Comparison of ENCODE assay signal across 20 cellular contexts in the genomic region with DNA sequence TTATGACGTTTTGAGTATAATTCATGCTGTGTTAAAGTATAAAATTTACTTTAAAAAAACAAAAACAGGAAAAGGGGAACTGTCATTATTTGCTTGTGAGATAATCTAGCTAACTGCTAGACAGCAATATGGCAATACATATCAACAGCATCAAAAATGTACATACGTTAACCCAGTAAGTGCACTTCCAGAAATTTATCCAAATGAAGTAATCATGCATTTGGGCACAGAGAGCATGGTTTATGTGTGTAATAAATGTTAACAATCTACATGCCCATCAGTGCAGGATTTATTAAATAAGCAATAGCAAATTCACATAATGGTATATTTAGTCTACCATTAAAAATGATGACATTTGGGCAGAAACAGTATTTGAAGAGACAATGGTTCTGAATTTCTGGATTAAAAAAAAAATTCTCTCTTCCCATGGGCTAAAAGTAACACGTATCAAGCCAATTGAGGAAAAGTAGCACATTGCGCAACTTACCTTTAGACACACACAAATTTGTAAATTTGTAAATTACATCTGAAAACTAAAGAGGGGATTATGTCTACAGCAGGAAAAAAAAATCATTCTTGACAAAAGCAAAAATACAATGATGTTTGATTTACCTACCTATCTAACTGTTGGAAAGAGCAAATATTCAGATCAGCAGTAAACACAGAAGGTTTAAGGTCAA.
DNase-seq lines count a peak whose midpoint lies in the region; ATAC-seq, FAIRE-seq and TF ChIP-seq lines count a peak whose summit lies in the region.
"Had no signal": no experiment of that assay in that cellular context is flagged by ENCODE, and none has a peak within 500 bp of the region (broad histone marks: within the 10 kb centered on the region; RNA-seq: fewer than 3 reads in every experiment).

No MANE protein-coding gene starts in this region.

- H3K27ac Mint-ChIP-seq in endodermal cell, result peak overlapping the region; percentile 4

- H3K36me3 Mint-ChIP-seq in endodermal cell (ENCODE audit: low read depth), result peaks cover 36% of the 10 kb centered on the region

- no peak overlapping the region for H3K9ac ChIP-seq in endodermal cell (ENCODE audit: extremely low read depth, low read length, poor library complexity, severe bottlenecking)

- no peak overlapping the region for H3K4me3 ChIP-seq in endodermal cell (ENCODE audit: low read length)
- H3K4me3 ChIP-seq: GM12878 had no signal

- peaks cover 68% of the 10 kb centered on the region for H3K36me3 ChIP-seq in endodermal cell (ENCODE audit: control insufficient read depth, insufficient read depth, low read length)

- TF ChIP-seq CTCF in D721Med (IDR thresholded peaks at IDR 0.05; ENCODE audit: insufficient read depth, missing control alignments) (no peak), endodermal cell (conservative IDR thresholded peaks at IDR 0.05) (no peak)

- H3K4me1 ChIP-seq in endodermal cell (ENCODE audit: control insufficient read depth, insufficient read depth, low read length), result no peaks in the 10 kb centered on the region

- peaks cover 5% of the 10 kb centered on the region for H3K9me3 ChIP-seq in endodermal cell (ENCODE audit: control insufficient read depth, low read length)

- H3K9me3 Mint-ChIP-seq in endodermal cell, result no peaks in the 10 kb centered on the region
- H3K9me3 Mint-ChIP-seq: CD4-positive, alpha-beta memory T cell had no signal

- WGBS in endodermal cell (ENCODE audit: insufficient coverage in 1 of 2, insufficient read length in 1 of 2), 2 experiments, result 98% methylated on average over 4 of the region's 4 CpGs; no CpG with 5 or more reads in 1 of the 2 experiments

- FAIRE-seq in D721Med (lab: Jason Lieb, UNC), result peak; percentile 48
- FAIRE-seq: G401.6, GM12878 had no signal

- no peaks in the 10 kb centered on the region for H3K27me3 Mint-ChIP-seq in endodermal cell (ENCODE audit: insufficient read depth)
- H3K27me3 Mint-ChIP-seq: CD4-positive, alpha-beta memory T cell had no signal

- no peak for ATAC-seq in GM21723 (IDR thresholded peaks at IDR 0.05; ENCODE audit: unreplicated experiment)
- ATAC-seq in GM19324 (IDR thresholded peaks at IDR 0.05; ENCODE audit: low FRiP score, unreplicated experiment), result no peak
- ATAC-seq: GM12878, Panc1 had no signal

- H3K27ac ChIP-seq in endodermal cell (ENCODE audit: low read depth, low read length), result no peak overlapping the region
- H3K27ac ChIP-seq: 22Rv1 had no signal

- H3K4me1 Mint-ChIP-seq in endodermal cell, result peaks cover 12% of the 10 kb centered on the region

- peak; percentile 5 for DNase-seq in DMS53 (lab: John Stamatoyannopoulos, UW)
- no peak for DNase-seq in DMS53 treated with DMSO at 0.1 percent for 48 hours (lab: John Stamatoyannopoulos, UW; ENCODE audit: unreplicated experiment)
- no peak for DNase-seq in D721Med (ENCODE audit: insufficient read length, low spot score)
- peak; percentile 65 for DNase-seq in NCI-H774 (lab: John Stamatoyannopoulos, UW)
- no peak for DNase-seq in endodermal cell
- no peak for DNase-seq in NCI-H1048 (lab: John Stamatoyannopoulos, UW)
- DNase-seq: CD4-positive, alpha-beta memory T cell; DND-41; GOT3; Kasumi-1; MM.1S; NCI-H1105; NCI-H187 treated with DMSO at 0.1 percent for 48 hours; NCI-H446 had no signal

- no peak overlapping the region for H3K4me3 Mint-ChIP-seq in endodermal cell
- H3K4me3 Mint-ChIP-seq: CD4-positive, alpha-beta memory T cell had no signal

- H3K27me3 ChIP-seq in endodermal cell (ENCODE audit: control insufficient read depth, insufficient read depth, low read length, poor library complexity, severe bottlenecking), result no peaks in the 10 kb centered on the region

Comparison
In these comparisons a context has a peak if more than half of its experiments do, and no peak if none do; other contexts are left out.
1. DNase-seq: peak in DMS53 (single experiment) and NCI-H774 (single experiment); none in DMS53 treated with DMSO at 0.1 percent for 48 hours (single experiment), D721Med (single experiment), endodermal cell (single experiment) and NCI-H1048 (single experiment).